21 cellular contexts compared by ENCODE assay signal in genomic region chr1:35797380-35797779, GRCh38. TPM values are rescaled to one million over a fixed set of nuclear protein-coding genes. Genes with fewer than 3 reads are reported as not detected.
"Had no signal": no experiment of that assay in that cellular context is flagged by ENCODE, and none has a peak within 500 bp of the region (broad histone marks: within the 10 kb centered on the region; RNA-seq: fewer than 3 reads in every experiment).

No MANE protein-coding gene starts in this region.

- H3K27ac Mint-ChIP-seq: activated CD4-positive, alpha-beta memory T cell treated with anti-CD3 and anti-CD28 coated beads, Interleukin-2, amount 10 ng/mL, durations not matched to agents 7 days and 5 days; activated CD4-positive, alpha-beta T cell treated with anti-CD3 and anti-CD28 coated beads for 36 hours; activated naive CD4-positive, alpha-beta T cell treated with anti-CD3 and anti-CD28 coated beads, Interleukin-2, amount 50 U/mL, for 72 hours; neural progenitor cell; stimulated activated naive CD8-positive, alpha-beta T cell treated with anti-CD3 and anti-CD28 coated beads, Interleukin-15, amount 100 ng/mL, for 72 hours had no signal

- H3K4me2 ChIP-seq: hepatocyte, neural progenitor cell, smooth muscle cell had no signal

- ATAC-seq: activated CD4-positive, alpha-beta T cell treated with anti-CD3 and anti-CD28 coated beads for 36 hours; activated naive CD4-positive, alpha-beta T cell treated with anti-CD3 and anti-CD28 coated beads, Interleukin-2, amount 50 U/mL, for 72 hours; body of pancreas; esophagus mucosa; right lobe of liver; stimulated activated naive CD8-positive, alpha-beta T cell treated with anti-CD3 and anti-CD28 coated beads, Interleukin-15, amount 100 ng/mL, for 72 hours had no signal

- H3K9ac ChIP-seq: neural progenitor cell had no signal

- H3K36me3 Mint-ChIP-seq: activated naive CD4-positive, alpha-beta T cell treated with anti-CD3 and anti-CD28 coated beads, Interleukin-2, amount 50 U/mL, for 72 hours; neural progenitor cell had no signal

- H3K36me3 ChIP-seq: neural progenitor cell, right lobe of liver, upper lobe of left lung, WERI-Rb-1 had no signal

- H3K27ac ChIP-seq: body of pancreas, hepatocyte, neural progenitor cell, right lobe of liver, testis, upper lobe of left lung, WERI-Rb-1 had no signal

- H3K4me1 Mint-ChIP-seq: activated CD4-positive, alpha-beta memory T cell treated with anti-CD3 and anti-CD28 coated beads, Interleukin-2, amount 10 ng/mL, durations not matched to agents 7 days and 5 days; activated CD4-positive, alpha-beta T cell treated with anti-CD3 and anti-CD28 coated beads for 36 hours; neural progenitor cell; stimulated activated naive CD8-positive, alpha-beta T cell treated with anti-CD3 and anti-CD28 coated beads, Interleukin-15, amount 100 ng/mL, for 72 hours had no signal

- H3K4me1 ChIP-seq: body of pancreas, neural progenitor cell, right lobe of liver, testis, upper lobe of left lung had no signal

- H3K4me3 ChIP-seq: body of pancreas, hepatocyte, lung, neural progenitor cell, right lobe of liver, smooth muscle cell, testis, upper lobe of left lung had no signal

- FAIRE-seq: colon had no signal

- H3K79me2 ChIP-seq: hepatocyte had no signal

- H3K27me3 ChIP-seq: body of pancreas, hepatocyte, neural progenitor cell, right lobe of liver, testis, upper lobe of left lung had no signal

- H3K27me3 Mint-ChIP-seq: activated CD4-positive, alpha-beta T cell treated with anti-CD3 and anti-CD28 coated beads for 36 hours; stimulated activated naive CD8-positive, alpha-beta T cell treated with anti-CD3 and anti-CD28 coated beads, Interleukin-15, amount 100 ng/mL, for 72 hours had no signal

- H2AFZ ChIP-seq: hepatocyte, neural progenitor cell had no signal

- H3K9me3 ChIP-seq: body of pancreas, right lobe of liver, testis, upper lobe of left lung had no signal

- DNase-seq: activated CD4-positive, alpha-beta memory T cell treated with anti-CD3 and anti-CD28 coated beads, Interleukin-2, amount 10 ng/mL, durations not matched to agents 7 days and 5 days; activated CD4-positive, alpha-beta T cell treated with anti-CD3 and anti-CD28 coated beads for 36 hours; activated effector memory CD4-positive, alpha-beta T cell treated with anti-CD3 and anti-CD28 coated beads, Interleukin-2, amount 50 U/mL, for 16 hours; activated T-cell treated with anti-CD3 and anti-CD28 coated beads, Interleukin-2, amount 50 U/mL, for 48 hours; amygdala; body of pancreas; caudate nucleus; islet precursor cell; midbrain; right lobe of liver; stimulated activated naive CD8-positive, alpha-beta T cell treated with anti-CD3 and anti-CD28 coated beads, Interleukin-15, amount 100 ng/mL, for 72 hours; testis; upper lobe of left lung; WERI-Rb-1 had no signal

- H3K9me3 Mint-ChIP-seq: activated CD4-positive, alpha-beta memory T cell treated with anti-CD3 and anti-CD28 coated beads, Interleukin-2, amount 10 ng/mL, durations not matched to agents 7 days and 5 days; activated naive CD4-positive, alpha-beta T cell treated with anti-CD3 and anti-CD28 coated beads, Interleukin-2, amount 50 U/mL, for 72 hours; neural progenitor cell; stimulated activated naive CD8-positive, alpha-beta T cell treated with anti-CD3 and anti-CD28 coated beads, Interleukin-15, amount 100 ng/mL, for 72 hours had no signal

- H3K4me3 Mint-ChIP-seq: activated CD4-positive, alpha-beta memory T cell treated with anti-CD3 and anti-CD28 coated beads, Interleukin-2, amount 10 ng/mL, durations not matched to agents 7 days and 5 days; activated CD4-positive, alpha-beta T cell treated with anti-CD3 and anti-CD28 coated beads for 36 hours; neural progenitor cell; stimulated activated naive CD8-positive, alpha-beta T cell treated with anti-CD3 and anti-CD28 coated beads, Interleukin-15, amount 100 ng/mL, for 72 hours had no signal

RNA-seq across cellular contexts. Expression of gene CLSPN, which starts 27.6 kb away (rescaled TPM):
- total RNA-seq: body of pancreas had no signal
